Comparison of ENCODE assay signal across 1 cellular context in genomic region chr5:39411051-39411450, GRCh38.
TF ChIP-seq lines count a peak whose summit lies in the region.

No MANE protein-coding gene starts in this region.

TF ChIP-seq in SK-N-SH, 30 proteins besides CTCF, POLR2A, EP300 and RAD21 (continued from another document):
- no peak for TF ChIP-seq REST (IDR thresholded peaks at IDR 0.05; ENCODE audit: low read depth, low read length)
- no peak for TF ChIP-seq FOXM1 (IDR thresholded peaks at IDR 0.05; ENCODE audit: low read depth)
- TF ChIP-seq FOXJ3 (CRISPR knock-in tag; IDR thresholded peaks at IDR 0.05) = no peak
- TF ChIP-seq POLR2AphosphoS5 (IDR thresholded peaks at IDR 0.05; ENCODE audit: low read depth, low read length) = no peak
- no peak for TF ChIP-seq MXI1 (IDR thresholded peaks at IDR 0.05; ENCODE audit: low read depth, low read length)
- no peak for TF ChIP-seq YY1 (IDR thresholded peaks at IDR 0.05; ENCODE audit: low read depth)
- TF ChIP-seq RFX5 (IDR thresholded peaks at IDR 0.05; ENCODE audit: low read length) = no peak
- no peak for TF ChIP-seq SMC3 (IDR thresholded peaks at IDR 0.05; ENCODE audit: low read depth, low read length)
- TF ChIP-seq USF2 (IDR thresholded peaks at IDR 0.05; ENCODE audit: borderline replicate concordance, low read depth, low read length) = no peak
- no peak for TF ChIP-seq NRF1 (IDR thresholded peaks at IDR 0.05; ENCODE audit: low read depth, low read length)
- TF ChIP-seq GATA2 (CRISPR knock-in tag; IDR thresholded peaks at IDR 0.05) = no peak
- no peak for TF ChIP-seq RCOR1 (IDR thresholded peaks at IDR 0.05; ENCODE audit: low read length)
- no peak for TF ChIP-seq TEAD4 (IDR thresholded peaks at IDR 0.05; ENCODE audit: borderline replicate concordance, insufficient read depth)
- TF ChIP-seq MEF2A (IDR thresholded peaks at IDR 0.05; ENCODE audit: borderline replicate concordance, low read depth) = peak; percentile 85; the same call in 1 of the 2 replicates
- TF ChIP-seq GABPA (IDR thresholded peaks at IDR 0.05; ENCODE audit: low read depth) = no peak
- TF ChIP-seq FOSL2 (IDR thresholded peaks at IDR 0.05; ENCODE audit: borderline replicate concordance, low read depth) = peak; percentile 83
- no peak for TF ChIP-seq ELF1 (IDR thresholded peaks at IDR 0.05)
